ENCODE assay signal across 14 cellular contexts in genomic region chr20:1360094-1360493, GRCh38. TPM values are rescaled to one million over a fixed set of nuclear protein-coding genes. Genes with fewer than 3 reads are reported as not detected.
DNase-seq lines count a peak whose midpoint lies in the region; ATAC-seq and TF ChIP-seq lines count a peak whose summit lies in the region.
"Had no signal": no experiment of that assay in that cellular context is flagged by ENCODE, and none has a peak within 500 bp of the region (broad histone marks: within the 10 kb centered on the region; RNA-seq: fewer than 3 reads in every experiment).

No MANE protein-coding gene starts in this region.

- peaks cover 83% of the 10 kb centered on the region for H3K4me1 Mint-ChIP-seq in stimulated activated naive CD8-positive, alpha-beta T cell treated with anti-CD3 and anti-CD28 coated beads, Interleukin-15, Interleukin-2, amounts not matched to agents 100 ng/mL and 50 ng/mL, for 24 hours (ENCODE audit: low read depth)
- H3K4me1 Mint-ChIP-seq in stimulated activated naive CD8-positive, alpha-beta T cell treated with anti-CD3 and anti-CD28 coated beads, Interleukin-15, amount 100 ng/mL, for 72 hours = peaks cover 87% of the 10 kb centered on the region
- peaks cover 43 to 61% (median 52%) of the 10 kb centered on the region in 3 donors for H3K4me1 Mint-ChIP-seq in CD8-positive, alpha-beta memory T cell
- H3K4me1 Mint-ChIP-seq: GM23338 had no signal

- TF ChIP-seq CTCF in WERI-Rb-1 (IDR thresholded peaks at IDR 0.05; ENCODE audit: low read depth, low read length) = 0 out of 2 replicates have a peak, but pooled peaks have one; percentile 10
- peak; percentile 5 for TF ChIP-seq CTCF in epithelial cell of proximal tubule (conservative IDR thresholded peaks at IDR 0.05; ENCODE audit: low read depth, low read length)
- TF ChIP-seq CTCF in mucosa of descending colon (IDR thresholded peaks at IDR 0.05) = no peak

- H3K27me3 Mint-ChIP-seq in stimulated activated naive CD8-positive, alpha-beta T cell treated with anti-CD3 and anti-CD28 coated beads, Interleukin-15, Interleukin-2, amounts not matched to agents 100 ng/mL and 50 ng/mL, for 24 hours = no peaks in the 10 kb centered on the region
- H3K27me3 Mint-ChIP-seq in stimulated activated naive CD8-positive, alpha-beta T cell treated with anti-CD3 and anti-CD28 coated beads, Interleukin-15, amount 100 ng/mL, for 72 hours = no peaks in the 10 kb centered on the region
- H3K27me3 Mint-ChIP-seq in CD8-positive, alpha-beta memory T cell = no peaks in the 10 kb centered on the region

- H3K36me3 Mint-ChIP-seq in stimulated activated naive CD8-positive, alpha-beta T cell treated with anti-CD3 and anti-CD28 coated beads, Interleukin-15, Interleukin-2, amounts not matched to agents 100 ng/mL and 50 ng/mL, for 24 hours (ENCODE audit: low read depth) = peaks cover 87% of the 10 kb centered on the region
- H3K36me3 Mint-ChIP-seq in CD8-positive, alpha-beta memory T cell = peaks cover 7 to 49% (median 18%) of the 10 kb centered on the region in 3 donors

- no peaks in the 10 kb centered on the region for H3K9me3 Mint-ChIP-seq in stimulated activated naive CD8-positive, alpha-beta T cell treated with anti-CD3 and anti-CD28 coated beads, Interleukin-15, Interleukin-2, amounts not matched to agents 100 ng/mL and 50 ng/mL, for 24 hours
- peaks cover 4 to 5% of the 10 kb centered on the region in 2 donors for H3K9me3 Mint-ChIP-seq in stimulated activated naive CD8-positive, alpha-beta T cell treated with anti-CD3 and anti-CD28 coated beads, Interleukin-15, amount 100 ng/mL, for 72 hours
- H3K9me3 Mint-ChIP-seq in CD8-positive, alpha-beta memory T cell = peaks cover 0 to 2% (median 0%) of the 10 kb centered on the region in 5 donors
- H3K9me3 Mint-ChIP-seq: GM23338 had no signal

- no peaks in the 10 kb centered on the region for H3K27me3 ChIP-seq in WERI-Rb-1 (ENCODE audit: insufficient read depth, low read depth, severe bottlenecking)
- no peaks in the 10 kb centered on the region for H3K27me3 ChIP-seq in CD8-positive, alpha-beta memory T cell (ENCODE audit: insufficient read depth, low read length, poor library complexity, severe bottlenecking)

- H3K36me3 ChIP-seq in WERI-Rb-1 (peaks cover 13% of the 10 kb centered on the region), mucosa of descending colon (ENCODE audit: low read depth) (no peaks in the 10 kb centered on the region)
- H3K36me3 ChIP-seq in CD8-positive, alpha-beta memory T cell (ENCODE audit: insufficient read depth, low read length) = peaks cover 10% of the 10 kb centered on the region
- H3K36me3 ChIP-seq: thoracic aorta had no signal

- H3K27ac ChIP-seq in WERI-Rb-1 = no peak overlapping the region
- H3K27ac ChIP-seq in CD8-positive, alpha-beta memory T cell (ENCODE audit: low read depth, low read length) = no peak overlapping the region
- H3K27ac ChIP-seq: thoracic aorta had no signal

- H3K9me3 ChIP-seq in WERI-Rb-1 (ENCODE audit: severe bottlenecking) (no peaks in the 10 kb centered on the region), mucosa of descending colon (no peaks in the 10 kb centered on the region)
- no peaks in the 10 kb centered on the region for H3K9me3 ChIP-seq in CD8-positive, alpha-beta memory T cell (ENCODE audit: low read length)
- H3K9me3 ChIP-seq: thoracic aorta had no signal

- no peak for DNase-seq in stimulated activated naive CD8-positive, alpha-beta T cell treated with anti-CD3 and anti-CD28 coated beads, Interleukin-15, amount 100 ng/mL, for 72 hours
- DNase-seq in WERI-Rb-1 (no peak), epithelial cell of proximal tubule (ENCODE audit: low read depth) (no peak), mucosa of descending colon (no peak)
- DNase-seq in CD8-positive, alpha-beta memory T cell = no peak
- DNase-seq in stimulated activated CD4-positive, alpha-beta T cell treated with anti-CD3 and anti-CD28 coated beads, Interleukin-4, amount 100 ng/mL, for 24 hours = no peak
- DNase-seq: activated CD4-positive, alpha-beta T cell treated with anti-CD3 and anti-CD28 coated beads, Interleukin-2, amount 50 U/mL, for 4 hours; aorta; COR-L47; NCI-H2107; NCI-H526 had no signal

- CTCF ChIA-PET in CD8-positive, alpha-beta memory T cell (lab: Charles Lee) = interaction anchor here (1.2 kb wide), 1 partner anchor 144 kb away, joined by 3 read pairs; no protein-coding TSS in a partner anchor

- POLR2A ChIA-PET in CD8-positive, alpha-beta memory T cell (lab: Charles Lee) = no interaction called here

- H3K4me3 ChIP-seq in WERI-Rb-1 (ENCODE audit: low read depth, low read length) (no peak overlapping the region), epithelial cell of proximal tubule (ENCODE audit: low read depth, low read length) (no peak overlapping the region), mucosa of descending colon (no peak overlapping the region)
- H3K4me3 ChIP-seq in CD8-positive, alpha-beta memory T cell (ENCODE audit: low read length) = no peak overlapping the region
- H3K4me3 ChIP-seq: GM23338, thoracic aorta had no signal

- H3K4me3 Mint-ChIP-seq in stimulated activated naive CD8-positive, alpha-beta T cell treated with anti-CD3 and anti-CD28 coated beads, Interleukin-15, Interleukin-2, amounts not matched to agents 100 ng/mL and 50 ng/mL, for 24 hours = no peak overlapping the region
- peak overlapping the region in 1 of 2 donors; percentile 21 for H3K4me3 Mint-ChIP-seq in stimulated activated naive CD8-positive, alpha-beta T cell treated with anti-CD3 and anti-CD28 coated beads, Interleukin-15, amount 100 ng/mL, for 72 hours
- H3K4me3 Mint-ChIP-seq in CD8-positive, alpha-beta memory T cell = no peak overlapping the region
- H3K4me3 Mint-ChIP-seq: GM23338 had no signal

- intact Hi-C loops in mucosa of descending colon (cut with DNase I, micrococcal nuclease) = no loop called here

- H3K4me1 ChIP-seq in mucosa of descending colon (ENCODE audit: low read depth) = peaks cover 11% of the 10 kb centered on the region
- H3K4me1 ChIP-seq in CD8-positive, alpha-beta memory T cell (ENCODE audit: insufficient read depth, low read length) = peaks cover 33% of the 10 kb centered on the region

- no peak for ATAC-seq in stimulated activated naive CD8-positive, alpha-beta T cell treated with anti-CD3 and anti-CD28 coated beads, Interleukin-15, amount 100 ng/mL, for 72 hours
- ATAC-seq in mucosa of descending colon = no peak
- ATAC-seq: GM23338 had no signal

- H3K27ac Mint-ChIP-seq in stimulated activated naive CD8-positive, alpha-beta T cell treated with anti-CD3 and anti-CD28 coated beads, Interleukin-15, Interleukin-2, amounts not matched to agents 100 ng/mL and 50 ng/mL, for 24 hours = peak overlapping the region; percentile 34
- peak overlapping the region in 1 of 2 donors; percentile 6 for H3K27ac Mint-ChIP-seq in stimulated activated naive CD8-positive, alpha-beta T cell treated with anti-CD3 and anti-CD28 coated beads, Interleukin-15, amount 100 ng/mL, for 72 hours
- H3K27ac Mint-ChIP-seq in CD8-positive, alpha-beta memory T cell = peak overlapping the region in 1 of 8 donors; percentile 6
- H3K27ac Mint-ChIP-seq: GM23338 had no signal

RNA-seq across cellular contexts. Expression of gene SDCBP2, which starts 31.2 kb away (rescaled TPM):
- 2.8 and 5.1 TPM in 2 replicates for total RNA-seq in epithelial cell of proximal tubule
- total RNA-seq in mucosa of descending colon = 100 to 1,000 TPM; 165 to 447 (median 320) TPM
- total RNA-seq in CD8-positive, alpha-beta memory T cell = 1 to 10 TPM; 3.7 to 4.7 TPM
- 2.2 TPM for polyA plus RNA-seq in CD8-positive, alpha-beta memory T cell

RNA-seq across cellular contexts. Expression of gene FKBP1A, which starts 32.8 kb away (rescaled TPM):
- total RNA-seq in epithelial cell of proximal tubule (129 and 188 TPM in 2 replicates), mucosa of descending colon (100 to 1,000 TPM; 168 to 326 (median 300) TPM)
- 100 to 1,000 TPM; 274 TPM for total RNA-seq in CD8-positive, alpha-beta memory T cell
- polyA plus RNA-seq in CD8-positive, alpha-beta memory T cell = 43.1 TPM

Comparison
In these comparisons a context has a peak if more than half of its experiments do, and no peak if none do; other contexts are left out.
1. RNA of gene SDCBP2, which starts 31.2 kb away (total RNA-seq): 165 to 447 TPM in mucosa of descending colon; 2.8 to 5.1 TPM in epithelial cell of proximal tubule and 3.7 to 4.7 TPM in CD8-positive, alpha-beta memory T cell; every median in the first group is over 10 times any median in the second.